Comparison of ENCODE assay signal across 9 cellular contexts in genomic region chr12:55068416-55069010, GRCh38. TPM values are rescaled to one million over a fixed set of nuclear protein-coding genes. Genes with fewer than 3 reads are reported as not detected.
DNase-seq lines count a peak whose midpoint lies in the region; ATAC-seq and TF ChIP-seq lines count a peak whose summit lies in the region.
"Had no signal": no experiment of that assay in that cellular context is flagged by ENCODE, and none has a peak within 500 bp of the region (broad histone marks: within the 10 kb centered on the region; RNA-seq: fewer than 3 reads in every experiment).

No MANE protein-coding gene starts in this region.

- no peak overlapping the region for H2BK5ac ChIP-seq in trophoblast cell (ENCODE audit: low read depth, low read length, poor library complexity)

- H3K36me3 ChIP-seq in trophoblast cell (ENCODE audit: control insufficient read depth in 1 of 2, insufficient read depth in 2 of 2, low read length in 2 of 2) = no peaks in the 10 kb centered on the region

- no peak overlapping the region for H3K4me3 ChIP-seq in trophoblast cell (ENCODE audit: low read depth, low read length)

- CTCF ChIA-PET in activated CD4-positive, alpha-beta T cell treated with anti-CD3 and anti-CD28 coated beads, Interleukin-2, amount 10 ng/mL, durations not matched to agents 7 days and 5 days (lab: Charles Lee) = interaction anchor here (0.7 to 2.3 kb wide), 12 partner anchors 9 to 366 kb away, joined by 3 to 21 read pairs (median 4); no protein-coding TSS in a partner anchor

- DNase-seq in NCI-H2196 treated with DMSO at 0.1 percent for 48 hours (lab: John Stamatoyannopoulos, UW; ENCODE audit: unreplicated experiment) (peak; percentile 69), germinal center (ENCODE audit: low spot score) (peak; percentile 45), trophoblast cell (peak; percentile 31 to 83), cerebellar nuclear complex (lab: John Stamatoyannopoulos, UW) (no peak)
- peak; percentile 36 for DNase-seq in activated CD4-positive, alpha-beta T cell treated with anti-CD3 and anti-CD28 coated beads, Interleukin-2, amount 10 ng/mL, durations not matched to agents 7 days and 5 days

- no peak overlapping the region for H3K4ac ChIP-seq in trophoblast cell (ENCODE audit: low read depth, low read length)

- no peaks in the 10 kb centered on the region for H3K9me3 Mint-ChIP-seq in activated CD4-positive, alpha-beta T cell treated with anti-CD3 and anti-CD28 coated beads, Interleukin-2, amount 10 ng/mL, durations not matched to agents 7 days and 5 days

- no peak overlapping the region for H2AK5ac ChIP-seq in trophoblast cell (ENCODE audit: low read length)

- no peak overlapping the region for H2BK12ac ChIP-seq in trophoblast cell (ENCODE audit: low read length)

- H3K36me3 Mint-ChIP-seq in activated CD4-positive, alpha-beta T cell treated with anti-CD3 and anti-CD28 coated beads, Interleukin-2, amount 10 ng/mL, durations not matched to agents 7 days and 5 days (ENCODE audit: low read depth) = no peaks in the 10 kb centered on the region

- H3K23ac ChIP-seq in trophoblast cell (ENCODE audit: low read length) = no peak overlapping the region

- peaks cover 2% of the 10 kb centered on the region for H3K4me1 Mint-ChIP-seq in activated CD4-positive, alpha-beta T cell treated with anti-CD3 and anti-CD28 coated beads, Interleukin-2, amount 10 ng/mL, durations not matched to agents 7 days and 5 days

- no peak overlapping the region for H3K9ac ChIP-seq in trophoblast cell (ENCODE audit: low read length)

- TF ChIP-seq CTCF in C4-2B (conservative IDR thresholded peaks at IDR 0.05) = peak; percentile 87

- ATAC-seq in GM18502 (IDR thresholded peaks at IDR 0.05; ENCODE audit: poor library complexity, unreplicated experiment) (peak; percentile 74), HG03103 (IDR thresholded peaks at IDR 0.05; ENCODE audit: low read depth, unreplicated experiment) (peak; percentile 58)

- POLR2A ChIA-PET in activated CD4-positive, alpha-beta T cell treated with anti-CD3 and anti-CD28 coated beads, Interleukin-2, amount 10 ng/mL, durations not matched to agents 7 days and 5 days (lab: Charles Lee) = no interaction called here

- no peaks in the 10 kb centered on the region for H3K79me1 ChIP-seq in trophoblast cell (ENCODE audit: low read length)

- WGBS in trophoblast cell (ENCODE audit: extremely low coverage, insufficient coverage, insufficient read length) = no CpG with 5 or more reads among the region's 8 CpGs

- no peak overlapping the region for H4K91ac ChIP-seq in trophoblast cell (ENCODE audit: low read depth, low read length)

- H3K18ac ChIP-seq in trophoblast cell (ENCODE audit: low read length) = no peak overlapping the region

- no peak overlapping the region for H3K14ac ChIP-seq in trophoblast cell (ENCODE audit: low read length)

- H3K4me1 ChIP-seq in trophoblast cell (ENCODE audit: control insufficient read depth in 1 of 2, insufficient read depth in 2 of 2, low read length in 2 of 2) = no peaks in the 10 kb centered on the region

- no peaks in the 10 kb centered on the region for H3K27me3 ChIP-seq in trophoblast cell (ENCODE audit: insufficient read depth, low read length)

- no peak overlapping the region for H3K27ac Mint-ChIP-seq in activated CD4-positive, alpha-beta T cell treated with anti-CD3 and anti-CD28 coated beads, Interleukin-2, amount 10 ng/mL, durations not matched to agents 7 days and 5 days

- H4K8ac ChIP-seq in trophoblast cell (ENCODE audit: low read depth, low read length) = no peak overlapping the region

- no peak overlapping the region for H3K4me2 ChIP-seq in trophoblast cell (ENCODE audit: low read length)

- no peaks in the 10 kb centered on the region for H3K79me2 ChIP-seq in trophoblast cell (ENCODE audit: control insufficient read depth, insufficient read depth, low read length, poor library complexity)

- peaks cover 7% of the 10 kb centered on the region for H3K27me3 Mint-ChIP-seq in activated CD4-positive, alpha-beta T cell treated with anti-CD3 and anti-CD28 coated beads, Interleukin-2, amount 10 ng/mL, durations not matched to agents 7 days and 5 days

- H4K12ac ChIP-seq in trophoblast cell (ENCODE audit: low read depth, low read length) = no peak overlapping the region

- no peak overlapping the region for H3K4me3 Mint-ChIP-seq in activated CD4-positive, alpha-beta T cell treated with anti-CD3 and anti-CD28 coated beads, Interleukin-2, amount 10 ng/mL, durations not matched to agents 7 days and 5 days

- H3K9me3 ChIP-seq in trophoblast cell (ENCODE audit: insufficient read depth, low read depth, low read length) = no peaks in the 10 kb centered on the region

- H2AFZ ChIP-seq in trophoblast cell (ENCODE audit: insufficient read depth, low read length, poor library complexity) = no peak overlapping the region

- H2BK120ac ChIP-seq in trophoblast cell (ENCODE audit: insufficient read depth, low read length, poor library complexity) = no peak overlapping the region

- no peak overlapping the region for H3K27ac ChIP-seq in C4-2B
- H3K27ac ChIP-seq in trophoblast cell (ENCODE audit: low read depth, low read length) = no peak overlapping the region

RNA-seq across cellular contexts. Expression of gene NEUROD4, which starts 48.7 kb away (rescaled TPM):
- not detected for total RNA-seq in activated CD4-positive, alpha-beta T cell treated with anti-CD3 and anti-CD28 coated beads, Interleukin-2, amount 10 ng/mL, durations not matched to agents 7 days and 5 days
- not detected in 2 replicates for polyA plus RNA-seq in trophoblast cell (2013)
- total RNA-seq: T-helper 1 cell treated with Interleukin-12 subunit alpha and Interleukin-12 subunit beta and Interleukin-4 antibody, amounts not matched to agents 30 ng/mL and 1 ng/mL, for 36 hours had no signal

RNA-seq across cellular contexts. Expression of gene OR9K2, which starts 57.7 kb away (rescaled TPM):
- not detected for total RNA-seq in activated CD4-positive, alpha-beta T cell treated with anti-CD3 and anti-CD28 coated beads, Interleukin-2, amount 10 ng/mL, durations not matched to agents 7 days and 5 days
- polyA plus RNA-seq in trophoblast cell (2013) = not detected in 2 replicates
- total RNA-seq: T-helper 1 cell treated with Interleukin-12 subunit alpha and Interleukin-12 subunit beta and Interleukin-4 antibody, amounts not matched to agents 30 ng/mL and 1 ng/mL, for 36 hours had no signal

Comparison
In these comparisons a context has a peak if more than half of its experiments do, and no peak if none do; other contexts are left out.
1. DNase-seq: peak in NCI-H2196 treated with DMSO at 0.1 percent for 48 hours (single experiment), activated CD4-positive, alpha-beta T cell treated with anti-CD3 and anti-CD28 coated beads, Interleukin-2, amount 10 ng/mL, durations not matched to agents 7 days and 5 days (single experiment), germinal center (single experiment) and trophoblast cell (2 of 2); none in cerebellar nuclear complex (0 of 2).